Comparison of ENCODE assay signal across 1 cellular context in genomic region chr17:65408050-65408449, GRCh38.
TF ChIP-seq lines count a peak whose summit lies in the region.

No MANE protein-coding gene starts in this region.

TF ChIP-seq in GM23338, 12 proteins besides CTCF, POLR2A, EP300 and RAD21 (continued from another document):
- TF ChIP-seq ZNF462 (CRISPR knock-in tag; IDR thresholded peaks at IDR 0.05) (no peak), EZH2phosphoT487 (IDR thresholded peaks at IDR 0.05; ENCODE audit: unreplicated experiment) (no peak), STAT1 (IDR thresholded peaks at IDR 0.05; ENCODE audit: unreplicated experiment) (no peak), NANOG (IDR thresholded peaks at IDR 0.05; ENCODE audit: borderline replicate concordance) (no peak)
- TF ChIP-seq, protein P1, sequence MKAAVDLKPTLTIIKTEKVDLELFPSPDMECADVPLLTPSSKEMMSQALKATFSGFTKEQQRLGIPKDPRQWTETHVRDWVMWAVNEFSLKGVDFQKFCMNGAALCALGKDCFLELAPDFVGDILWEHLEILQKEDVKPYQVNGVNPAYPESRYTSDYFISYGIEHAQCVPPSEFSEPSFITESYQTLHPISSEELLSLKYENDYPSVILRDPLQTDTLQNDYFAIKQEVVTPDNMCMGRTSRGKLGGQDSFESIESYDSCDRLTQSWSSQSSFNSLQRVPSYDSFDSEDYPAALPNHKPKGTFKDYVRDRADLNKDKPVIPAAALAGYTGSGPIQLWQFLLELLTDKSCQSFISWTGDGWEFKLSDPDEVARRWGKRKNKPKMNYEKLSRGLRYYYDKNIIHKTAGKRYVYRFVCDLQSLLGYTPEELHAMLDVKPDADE (IDR thresholded peaks at IDR 0.05), result no peak
TF ChIP-seq in GM23338: peak in this region for 0.
